10 cellular contexts compared by ENCODE assay signal in genomic region chr3:53169045-53169831, GRCh38. TPM values are rescaled to one million over a fixed set of nuclear protein-coding genes. Genes with fewer than 3 reads are reported as not detected.
DNase-seq lines count a peak whose midpoint lies in the region; ATAC-seq and TF ChIP-seq lines count a peak whose summit lies in the region.
"Had no signal": no experiment of that assay in that cellular context is flagged by ENCODE, and none has a peak within 500 bp of the region (broad histone marks: within the 10 kb centered on the region; RNA-seq: fewer than 3 reads in every experiment).

No MANE protein-coding gene starts in this region.

- DNase-seq in GF-D8 (lab: John Stamatoyannopoulos, UW) = peak; percentile 94
- peak; percentile 59 for DNase-seq in NCI-H510A treated with DMSO at 0.1 percent for 48 hours (lab: John Stamatoyannopoulos, UW)
- peak; percentile 82 for DNase-seq in endodermal cell
- DNase-seq in progenitor cell of endocrine pancreas (ENCODE audit: low spot score, unreplicated experiment) = no peak
- DNase-seq in NCI-H2081 treated with DMSO at 0.1 percent for 48 hours (lab: John Stamatoyannopoulos, UW) = no peak
- DNase-seq in activated CD4-positive, alpha-beta T cell treated with anti-CD3 and anti-CD28 coated beads for 4 hours = no peak
- DNase-seq in mucosa of descending colon = no peak
- DNase-seq: stimulated activated CD4-positive, alpha-beta T cell treated with anti-CD3 and anti-CD28 coated beads, Interleukin-2, amount 100 ng/mL, for 48 hours had no signal

- H3K4me1 ChIP-seq in endodermal cell (ENCODE audit: control insufficient read depth, insufficient read depth, low read length) (no peaks in the 10 kb centered on the region), mucosa of descending colon (ENCODE audit: low read depth) (peaks cover 22% of the 10 kb centered on the region)

- intact Hi-C loops in mucosa of descending colon (cut with DNase I, micrococcal nuclease) = no loop called here

- H3K36me3 Mint-ChIP-seq in endodermal cell (ENCODE audit: low read depth) = peaks cover 4% of the 10 kb centered on the region
- peaks cover 2% of the 10 kb centered on the region for H3K36me3 Mint-ChIP-seq in progenitor cell of endocrine pancreas (ENCODE audit: insufficient read depth)

- H3K36me3 ChIP-seq in endodermal cell (ENCODE audit: control insufficient read depth, insufficient read depth, low read length) = no peaks in the 10 kb centered on the region
- no peaks in the 10 kb centered on the region for H3K36me3 ChIP-seq in mucosa of descending colon (ENCODE audit: low read depth)

- H3K4me3 ChIP-seq in endodermal cell (ENCODE audit: low read length) (no peak overlapping the region), mucosa of descending colon (no peak overlapping the region)

- no peaks in the 10 kb centered on the region for H3K27me3 ChIP-seq in endodermal cell (ENCODE audit: control insufficient read depth, insufficient read depth, low read length, poor library complexity, severe bottlenecking)

- TF ChIP-seq CTCF in endodermal cell (conservative IDR thresholded peaks at IDR 0.05) (no peak), progenitor cell of endocrine pancreas (IDR thresholded peaks at IDR 0.05; ENCODE audit: unreplicated experiment) (no peak), mucosa of descending colon (IDR thresholded peaks at IDR 0.05) (no peak)

- H3K27ac ChIP-seq in endodermal cell (ENCODE audit: low read depth, low read length) = peak overlapping the region; percentile 47

- no peaks in the 10 kb centered on the region for H3K9me3 Mint-ChIP-seq in endodermal cell
- no peaks in the 10 kb centered on the region for H3K9me3 Mint-ChIP-seq in progenitor cell of endocrine pancreas (ENCODE audit: low read depth)

- H3K9ac ChIP-seq in endodermal cell (ENCODE audit: extremely low read depth, low read length, poor library complexity, severe bottlenecking) = no peak overlapping the region

- peaks cover 22% of the 10 kb centered on the region for H3K4me1 Mint-ChIP-seq in endodermal cell
- H3K4me1 Mint-ChIP-seq in progenitor cell of endocrine pancreas (ENCODE audit: low read depth) = peaks cover 28% of the 10 kb centered on the region

- H3K27me3 Mint-ChIP-seq in endodermal cell (ENCODE audit: insufficient read depth) = no peaks in the 10 kb centered on the region
- no peaks in the 10 kb centered on the region for H3K27me3 Mint-ChIP-seq in progenitor cell of endocrine pancreas
- H3K27me3 Mint-ChIP-seq: activated naive CD8-positive, alpha-beta T cell had no signal

- H3K27ac Mint-ChIP-seq in endodermal cell (peak overlapping the region; percentile 76), progenitor cell of endocrine pancreas (peak overlapping the region; percentile 60)

- H3K4me3 Mint-ChIP-seq in endodermal cell (no peak overlapping the region), progenitor cell of endocrine pancreas (ENCODE audit: low read depth) (no peak overlapping the region)
- H3K4me3 Mint-ChIP-seq: activated naive CD8-positive, alpha-beta T cell had no signal

- no peaks in the 10 kb centered on the region for H3K9me3 ChIP-seq in endodermal cell (ENCODE audit: control insufficient read depth, low read length)
- H3K9me3 ChIP-seq in mucosa of descending colon = no peaks in the 10 kb centered on the region

- WGBS in endodermal cell (ENCODE audit: insufficient coverage in 1 of 2, insufficient read length in 1 of 2), 2 experiments = 71 to 85% methylated on average over 11 to 15 of the region's 15 CpGs

- no peak for ATAC-seq in mucosa of descending colon
- ATAC-seq in HG02678 (IDR thresholded peaks at IDR 0.05; ENCODE audit: unreplicated experiment) = no peak

RNA-seq across cellular contexts. Expression of gene PRKCD, which starts 8.2 kb away (rescaled TPM):
- total RNA-seq in endodermal cell = 10 to 100 TPM; 19.9 to 26.6 TPM
- polyA plus RNA-seq in endodermal cell (2013, experiment 1 of 2) = 14.3 TPM
- 15.7 TPM for polyA plus RNA-seq in endodermal cell (2013, experiment 2 of 2)
- total RNA-seq in progenitor cell of endocrine pancreas = 45.1 and 45.8 TPM in 2 replicates
- total RNA-seq in mucosa of descending colon = 10 to 100 TPM; 46.8 to 87.9 (median 83.4) TPM

RNA-seq across cellular contexts. Expression of gene RFT1, which starts 39.0 kb away (rescaled TPM):
- total RNA-seq in endodermal cell = 10 to 100 TPM; 29.3 to 35.2 TPM
- 27.5 TPM for polyA plus RNA-seq in endodermal cell (2013, experiment 1 of 2)
- 22.1 TPM for polyA plus RNA-seq in endodermal cell (2013, experiment 2 of 2)
- total RNA-seq in progenitor cell of endocrine pancreas = 22.0 and 22.5 TPM in 2 replicates
- total RNA-seq in mucosa of descending colon = 10 to 100 TPM; 14.7 to 18.7 (median 15.2) TPM

Comparison
In these comparisons a context has a peak if more than half of its experiments do, and no peak if none do; other contexts are left out.
1. DNase-seq: peak in GF-D8 (single experiment), NCI-H510A treated with DMSO at 0.1 percent for 48 hours (single experiment) and endodermal cell (single experiment); none in progenitor cell of endocrine pancreas (single experiment), NCI-H2081 treated with DMSO at 0.1 percent for 48 hours (single experiment), activated CD4-positive, alpha-beta T cell treated with anti-CD3 and anti-CD28 coated beads for 4 hours (0 of 2) and mucosa of descending colon (0 of 3).